Comparison of ENCODE assay signal across 1 cellular context in the genomic region with DNA sequence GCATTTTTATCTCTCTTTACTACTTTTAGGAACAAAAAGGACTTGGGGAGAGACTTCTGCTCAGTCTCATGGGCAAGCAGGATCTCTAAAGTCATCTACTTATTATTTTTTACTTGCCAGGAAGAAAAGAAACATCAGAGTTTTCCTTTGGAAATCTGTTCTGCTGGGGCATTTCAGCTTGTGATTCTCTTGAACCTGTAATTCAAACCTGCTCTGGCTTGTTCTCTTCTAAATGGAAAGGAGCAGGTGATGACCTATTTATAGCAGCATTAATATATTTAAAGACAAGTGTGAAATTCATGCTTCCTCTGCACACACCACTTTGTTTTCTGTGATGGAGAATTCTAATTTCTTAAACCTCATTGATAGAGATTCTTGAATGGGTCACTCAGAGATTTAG.
TF ChIP-seq lines count a peak whose summit lies in the region.

No MANE protein-coding gene starts in this region.

TF ChIP-seq in WTC11, 78 proteins besides CTCF, POLR2A, EP300 and RAD21 (continued from another document):
- TF ChIP-seq, protein P1, sequence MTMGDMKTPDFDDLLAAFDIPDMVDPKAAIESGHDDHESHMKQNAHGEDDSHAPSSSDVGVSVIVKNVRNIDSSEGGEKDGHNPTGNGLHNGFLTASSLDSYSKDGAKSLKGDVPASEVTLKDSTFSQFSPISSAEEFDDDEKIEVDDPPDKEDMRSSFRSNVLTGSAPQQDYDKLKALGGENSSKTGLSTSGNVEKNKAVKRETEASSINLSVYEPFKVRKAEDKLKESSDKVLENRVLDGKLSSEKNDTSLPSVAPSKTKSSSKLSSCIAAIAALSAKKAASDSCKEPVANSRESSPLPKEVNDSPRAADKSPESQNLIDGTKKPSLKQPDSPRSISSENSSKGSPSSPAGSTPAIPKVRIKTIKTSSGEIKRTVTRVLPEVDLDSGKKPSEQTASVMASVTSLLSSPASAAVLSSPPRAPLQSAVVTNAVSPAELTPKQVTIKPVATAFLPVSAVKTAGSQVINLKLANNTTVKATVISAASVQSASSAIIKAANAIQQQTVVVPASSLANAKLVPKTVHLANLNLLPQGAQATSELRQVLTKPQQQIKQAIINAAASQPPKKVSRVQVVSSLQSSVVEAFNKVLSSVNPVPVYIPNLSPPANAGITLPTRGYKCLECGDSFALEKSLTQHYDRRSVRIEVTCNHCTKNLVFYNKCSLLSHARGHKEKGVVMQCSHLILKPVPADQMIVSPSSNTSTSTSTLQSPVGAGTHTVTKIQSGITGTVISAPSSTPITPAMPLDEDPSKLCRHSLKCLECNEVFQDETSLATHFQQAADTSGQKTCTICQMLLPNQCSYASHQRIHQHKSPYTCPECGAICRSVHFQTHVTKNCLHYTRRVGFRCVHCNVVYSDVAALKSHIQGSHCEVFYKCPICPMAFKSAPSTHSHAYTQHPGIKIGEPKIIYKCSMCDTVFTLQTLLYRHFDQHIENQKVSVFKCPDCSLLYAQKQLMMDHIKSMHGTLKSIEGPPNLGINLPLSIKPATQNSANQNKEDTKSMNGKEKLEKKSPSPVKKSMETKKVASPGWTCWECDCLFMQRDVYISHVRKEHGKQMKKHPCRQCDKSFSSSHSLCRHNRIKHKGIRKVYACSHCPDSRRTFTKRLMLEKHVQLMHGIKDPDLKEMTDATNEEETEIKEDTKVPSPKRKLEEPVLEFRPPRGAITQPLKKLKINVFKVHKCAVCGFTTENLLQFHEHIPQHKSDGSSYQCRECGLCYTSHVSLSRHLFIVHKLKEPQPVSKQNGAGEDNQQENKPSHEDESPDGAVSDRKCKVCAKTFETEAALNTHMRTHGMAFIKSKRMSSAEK (CRISPR knock-in tag; IDR thresholded peaks at IDR 0.05; ENCODE audit: borderline replicate concordance) = no peak
- TF ChIP-seq, protein P2, sequence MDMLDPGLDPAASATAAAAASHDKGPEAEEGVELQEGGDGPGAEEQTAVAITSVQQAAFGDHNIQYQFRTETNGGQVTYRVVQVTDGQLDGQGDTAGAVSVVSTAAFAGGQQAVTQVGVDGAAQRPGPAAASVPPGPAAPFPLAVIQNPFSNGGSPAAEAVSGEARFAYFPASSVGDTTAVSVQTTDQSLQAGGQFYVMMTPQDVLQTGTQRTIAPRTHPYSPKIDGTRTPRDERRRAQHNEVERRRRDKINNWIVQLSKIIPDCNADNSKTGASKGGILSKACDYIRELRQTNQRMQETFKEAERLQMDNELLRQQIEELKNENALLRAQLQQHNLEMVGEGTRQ (CRISPR knock-in tag; IDR thresholded peaks at IDR 0.05) = no peak
- TF ChIP-seq CREM (CRISPR knock-in tag; IDR thresholded peaks at IDR 0.05) (no peak), ELF4 (CRISPR knock-in tag; IDR thresholded peaks at IDR 0.05; ENCODE audit: low read depth) (no peak), KAT7 (CRISPR knock-in tag; IDR thresholded peaks at IDR 0.05; ENCODE audit: borderline replicate concordance) (no peak), ZNF317 (CRISPR knock-in tag; IDR thresholded peaks at IDR 0.05; ENCODE audit: borderline replicate concordance, low read depth) (no peak), ZNF671 (CRISPR knock-in tag; IDR thresholded peaks at IDR 0.05) (no peak)
- TF ChIP-seq, protein P3, sequence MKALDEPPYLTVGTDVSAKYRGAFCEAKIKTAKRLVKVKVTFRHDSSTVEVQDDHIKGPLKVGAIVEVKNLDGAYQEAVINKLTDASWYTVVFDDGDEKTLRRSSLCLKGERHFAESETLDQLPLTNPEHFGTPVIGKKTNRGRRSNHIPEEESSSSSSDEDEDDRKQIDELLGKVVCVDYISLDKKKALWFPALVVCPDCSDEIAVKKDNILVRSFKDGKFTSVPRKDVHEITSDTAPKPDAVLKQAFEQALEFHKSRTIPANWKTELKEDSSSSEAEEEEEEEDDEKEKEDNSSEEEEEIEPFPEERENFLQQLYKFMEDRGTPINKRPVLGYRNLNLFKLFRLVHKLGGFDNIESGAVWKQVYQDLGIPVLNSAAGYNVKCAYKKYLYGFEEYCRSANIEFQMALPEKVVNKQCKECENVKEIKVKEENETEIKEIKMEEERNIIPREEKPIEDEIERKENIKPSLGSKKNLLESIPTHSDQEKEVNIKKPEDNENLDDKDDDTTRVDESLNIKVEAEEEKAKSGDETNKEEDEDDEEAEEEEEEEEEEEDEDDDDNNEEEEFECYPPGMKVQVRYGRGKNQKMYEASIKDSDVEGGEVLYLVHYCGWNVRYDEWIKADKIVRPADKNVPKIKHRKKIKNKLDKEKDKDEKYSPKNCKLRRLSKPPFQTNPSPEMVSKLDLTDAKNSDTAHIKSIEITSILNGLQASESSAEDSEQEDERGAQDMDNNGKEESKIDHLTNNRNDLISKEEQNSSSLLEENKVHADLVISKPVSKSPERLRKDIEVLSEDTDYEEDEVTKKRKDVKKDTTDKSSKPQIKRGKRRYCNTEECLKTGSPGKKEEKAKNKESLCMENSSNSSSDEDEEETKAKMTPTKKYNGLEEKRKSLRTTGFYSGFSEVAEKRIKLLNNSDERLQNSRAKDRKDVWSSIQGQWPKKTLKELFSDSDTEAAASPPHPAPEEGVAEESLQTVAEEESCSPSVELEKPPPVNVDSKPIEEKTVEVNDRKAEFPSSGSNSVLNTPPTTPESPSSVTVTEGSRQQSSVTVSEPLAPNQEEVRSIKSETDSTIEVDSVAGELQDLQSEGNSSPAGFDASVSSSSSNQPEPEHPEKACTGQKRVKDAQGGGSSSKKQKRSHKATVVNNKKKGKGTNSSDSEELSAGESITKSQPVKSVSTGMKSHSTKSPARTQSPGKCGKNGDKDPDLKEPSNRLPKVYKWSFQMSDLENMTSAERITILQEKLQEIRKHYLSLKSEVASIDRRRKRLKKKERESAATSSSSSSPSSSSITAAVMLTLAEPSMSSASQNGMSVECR (CRISPR knock-in tag; IDR thresholded peaks at IDR 0.05; ENCODE audit: borderline replicate concordance) = no peak
- TF ChIP-seq, protein P4, sequence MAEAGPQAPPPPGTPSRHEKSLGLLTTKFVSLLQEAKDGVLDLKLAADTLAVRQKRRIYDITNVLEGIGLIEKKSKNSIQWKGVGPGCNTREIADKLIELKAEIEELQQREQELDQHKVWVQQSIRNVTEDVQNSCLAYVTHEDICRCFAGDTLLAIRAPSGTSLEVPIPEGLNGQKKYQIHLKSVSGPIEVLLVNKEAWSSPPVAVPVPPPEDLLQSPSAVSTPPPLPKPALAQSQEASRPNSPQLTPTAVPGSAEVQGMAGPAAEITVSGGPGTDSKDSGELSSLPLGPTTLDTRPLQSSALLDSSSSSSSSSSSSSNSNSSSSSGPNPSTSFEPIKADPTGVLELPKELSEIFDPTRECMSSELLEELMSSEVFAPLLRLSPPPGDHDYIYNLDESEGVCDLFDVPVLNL (CRISPR knock-in tag; IDR thresholded peaks at IDR 0.05; ENCODE audit: borderline replicate concordance, low read depth) = no peak
